Comparison of ENCODE assay signal across 11 cellular contexts in genomic region chr2:28627722-28628480, GRCh38.
DNase-seq lines count a peak whose midpoint lies in the region; ATAC-seq and TF ChIP-seq lines count a peak whose summit lies in the region.
"Had no signal": no experiment of that assay in that cellular context is flagged by ENCODE, and none has a peak within 500 bp of the region (broad histone marks: within the 10 kb centered on the region; RNA-seq: fewer than 3 reads in every experiment).

No MANE protein-coding gene starts in this region.

- H3K4me3 ChIP-seq in heart right ventricle: no peak overlapping the region

- no peak overlapping the region for H3K4me3 Mint-ChIP-seq in stimulated activated effector memory CD8-positive, alpha-beta T cell treated with anti-CD3 and anti-CD28 coated beads, Interleukin-12 subunit alpha, Interleukin-12 subunit beta, amount 100 ng/mL, for 72 hours

- peaks cover 49% of the 10 kb centered on the region for H3K4me1 Mint-ChIP-seq in stimulated activated effector memory CD8-positive, alpha-beta T cell treated with anti-CD3 and anti-CD28 coated beads, Interleukin-12 subunit alpha, Interleukin-12 subunit beta, amount 100 ng/mL, for 72 hours

- H3K36me3 ChIP-seq in heart right ventricle: peaks cover 0 to 3% (median 0%) of the 10 kb centered on the region in 9 donors

- no peaks in the 10 kb centered on the region for H3K9me3 ChIP-seq in heart right ventricle

- no peaks in the 10 kb centered on the region for H3K27me3 ChIP-seq in heart right ventricle

- DNase-seq in M059J (ENCODE audit: low read depth) (peak; percentile 64), heart right ventricle (peak in 1 of 2 donors; percentile 45), NCI-H1092 treated with DMSO at 0.1 percent for 48 hours (lab: John Stamatoyannopoulos, UW) (no peak), activated gamma-delta T cell (lab: John Stamatoyannopoulos, UW) (no peak), DMS114 treated with DMSO at 0.1 percent for 48 hours (lab: John Stamatoyannopoulos, UW; ENCODE audit: unreplicated experiment) (no peak)
- DNase-seq in activated naive CD4-positive, alpha-beta T cell treated with anti-CD3 and anti-CD28 coated beads, Interleukin-2, amount 50 U/mL, for 72 hours (ENCODE audit: low spot score in 2 of 2): no peak
- DNase-seq in stimulated activated effector memory CD8-positive, alpha-beta T cell treated with anti-CD3 and anti-CD28 coated beads, Interleukin-12 subunit alpha, Interleukin-12 subunit beta, amount 100 ng/mL, for 72 hours (ENCODE audit: low spot score in 2 of 2): no peak
- DNase-seq: mammary epithelial cell, small intestine had no signal

- no peak for TF ChIP-seq CTCF in heart right ventricle (IDR thresholded peaks at IDR 0.05)

- ATAC-seq in activated naive CD4-positive, alpha-beta T cell treated with anti-CD3 and anti-CD28 coated beads, Interleukin-2, amount 50 U/mL, for 72 hours: no peak
- ATAC-seq in heart right ventricle (peak; percentile 23 to 65 (median 52)), HG03097 (IDR thresholded peaks at IDR 0.05; ENCODE audit: low FRiP score, unreplicated experiment) (no peak)
- ATAC-seq in stimulated activated effector memory CD8-positive, alpha-beta T cell treated with anti-CD3 and anti-CD28 coated beads, Interleukin-12 subunit alpha, Interleukin-12 subunit beta, amount 100 ng/mL, for 72 hours: no peak
- ATAC-seq: activated CD4-positive, CD25-positive, alpha-beta regulatory T cell treated with anti-CD3 and anti-CD28 coated beads, Interleukin-2, amount 50 U/mL, for 24 hours had no signal

- peaks cover 0 to 7% of the 10 kb centered on the region in 2 donors for H3K36me3 Mint-ChIP-seq in activated naive CD4-positive, alpha-beta T cell treated with anti-CD3 and anti-CD28 coated beads, Interleukin-2, amount 50 U/mL, for 72 hours
- no peaks in the 10 kb centered on the region for H3K36me3 Mint-ChIP-seq in stimulated activated effector memory CD8-positive, alpha-beta T cell treated with anti-CD3 and anti-CD28 coated beads, Interleukin-12 subunit alpha, Interleukin-12 subunit beta, amount 100 ng/mL, for 72 hours

- 77 to 82% methylated on average over 5 of the region's 5 CpGs for WGBS in heart right ventricle, 2 donors

- peak overlapping the region in 9 of 10 donors; percentile 4 to 91 (median 87) for H3K27ac ChIP-seq in heart right ventricle

- intact Hi-C loops in heart right ventricle (cut with DNase I): loop anchor here in 3 of 10 donors (5.0 to 10.0 kb wide), 2 partner anchors 34 to 127 kb away; partner anchors contain the start of gene PPP1CB (in 2 of the 3)

- peak overlapping the region; percentile 8 to 14 for H3K27ac Mint-ChIP-seq in activated naive CD4-positive, alpha-beta T cell treated with anti-CD3 and anti-CD28 coated beads, Interleukin-2, amount 50 U/mL, for 72 hours
- H3K27ac Mint-ChIP-seq in stimulated activated effector memory CD8-positive, alpha-beta T cell treated with anti-CD3 and anti-CD28 coated beads, Interleukin-12 subunit alpha, Interleukin-12 subunit beta, amount 100 ng/mL, for 72 hours: peak overlapping the region; percentile 48

- peaks cover 21 to 55% (median 40%) of the 10 kb centered on the region in 9 donors for H3K4me1 ChIP-seq in heart right ventricle

- no peaks in the 10 kb centered on the region for H3K9me3 Mint-ChIP-seq in activated naive CD4-positive, alpha-beta T cell treated with anti-CD3 and anti-CD28 coated beads, Interleukin-2, amount 50 U/mL, for 72 hours
- H3K9me3 Mint-ChIP-seq in stimulated activated effector memory CD8-positive, alpha-beta T cell treated with anti-CD3 and anti-CD28 coated beads, Interleukin-12 subunit alpha, Interleukin-12 subunit beta, amount 100 ng/mL, for 72 hours: peaks cover 4% of the 10 kb centered on the region

Comparison
In these comparisons a context has a peak if more than half of its experiments do, and no peak if none do; other contexts are left out.
1. ATAC-seq: peak in heart right ventricle (8 of 8); none in activated naive CD4-positive, alpha-beta T cell treated with anti-CD3 and anti-CD28 coated beads, Interleukin-2, amount 50 U/mL, for 72 hours (0 of 2), stimulated activated effector memory CD8-positive, alpha-beta T cell treated with anti-CD3 and anti-CD28 coated beads, Interleukin-12 subunit alpha, Interleukin-12 subunit beta, amount 100 ng/mL, for 72 hours (single experiment) and HG03097 (single experiment).